In the genomic region with DNA sequence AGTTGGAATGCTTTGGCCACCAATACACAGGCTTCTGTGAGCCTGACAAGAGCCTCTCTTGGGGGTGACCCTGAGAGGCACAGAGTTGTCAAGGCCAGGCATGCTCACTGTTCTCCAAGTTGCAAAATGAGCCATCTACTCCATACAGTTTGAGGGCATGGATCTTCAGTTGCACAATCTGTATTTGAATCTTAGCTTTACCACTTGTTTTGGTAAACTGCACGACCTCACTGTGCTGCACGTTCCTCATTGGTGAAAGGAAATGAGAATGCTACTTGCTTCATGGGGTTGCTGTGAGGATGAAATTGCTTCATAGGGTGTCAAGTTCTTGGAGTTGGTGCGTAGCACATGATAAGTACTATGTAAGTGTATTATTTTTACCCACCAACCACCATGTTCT, we compare ENCODE assay signal across 22 cellular contexts. TPM values are rescaled to one million over a fixed set of nuclear protein-coding genes. Genes with fewer than 3 reads are reported as not detected.
A peak's percentile ranks its signal among the peaks of the same experiment; 100 is the strongest.
DNase-seq lines count a peak whose midpoint lies in the region; ATAC-seq and TF ChIP-seq lines count a peak whose summit lies in the region.
"Had no signal": no experiment of that assay in that cellular context is flagged by ENCODE, and none has a peak within 500 bp of the region (broad histone marks: within the 10 kb centered on the region; RNA-seq: fewer than 3 reads in every experiment).

No MANE protein-coding gene starts in this region.

- intact Hi-C loops in activated CD4-positive, alpha-beta T cell treated with anti-CD3 and anti-CD28 coated beads, Interleukin-2, amount 10 ng/mL, durations not matched to agents 24 days and 14 days (cut with micrococcal nuclease), result no loop called here

- DNase-seq in AML-193 (lab: John Stamatoyannopoulos, UW), result peak; percentile 91 to 96
- DNase-seq in MV-4-11 (lab: John Stamatoyannopoulos, UW), result peak; percentile 99
- DNase-seq in astrocyte of the spinal cord (ENCODE audit: low read depth, low spot score), result peak; percentile 6
- DNase-seq in left lobe of liver (ENCODE audit: low spot score), result no peak
- DNase-seq in activated CD4-positive, alpha-beta T cell treated with anti-CD3 and anti-CD28 coated beads, Interleukin-2, amount 10 ng/mL, durations not matched to agents 24 days and 14 days, result no peak
- DNase-seq in NCI-H446 treated with DMSO at 0.1 percent for 48 hours (lab: John Stamatoyannopoulos, UW), result no peak
- no peak for DNase-seq in NCI-H128 (lab: John Stamatoyannopoulos, UW; ENCODE audit: unreplicated experiment)
- DNase-seq: activated naive CD4-positive, alpha-beta T cell treated with anti-CD3 and anti-CD28 coated beads, Interleukin-2, amount 50 U/mL, for 16 hours; CD4-positive, CD25-positive, alpha-beta regulatory T cell; NCI-H1930; NCI-H510A treated with DMSO at 0.1 percent for 48 hours; PC-9; SK-N-SH; stimulated activated naive CD8-positive, alpha-beta T cell treated with anti-CD3 and anti-CD28 coated beads, Interleukin-15, Interleukin-2, amounts not matched to agents 100 U/mL and 50 U/mL, for 24 hours; upper lobe of left lung had no signal

- TF ChIP-seq CTCF in astrocyte of the spinal cord (IDR thresholded peaks at IDR 0.05; ENCODE audit: low read depth, low read length), result no peak

- H3K36me3 Mint-ChIP-seq in activated CD4-positive, alpha-beta T cell treated with anti-CD3 and anti-CD28 coated beads, Interleukin-2, amount 10 ng/mL, durations not matched to agents 24 days and 14 days (ENCODE audit: low read depth), result no peaks in the 10 kb centered on the region
- H3K36me3 Mint-ChIP-seq: CD4-positive, CD25-positive, alpha-beta regulatory T cell had no signal

- H3K4me3 Mint-ChIP-seq in activated CD4-positive, alpha-beta T cell treated with anti-CD3 and anti-CD28 coated beads, Interleukin-2, amount 10 ng/mL, durations not matched to agents 24 days and 14 days, result no peak overlapping the region
- H3K4me3 Mint-ChIP-seq: CD4-positive, CD25-positive, alpha-beta regulatory T cell; memory B cell; nephron had no signal

- no peaks in the 10 kb centered on the region for H3K9me3 Mint-ChIP-seq in activated CD4-positive, alpha-beta T cell treated with anti-CD3 and anti-CD28 coated beads, Interleukin-2, amount 10 ng/mL, durations not matched to agents 24 days and 14 days
- H3K9me3 Mint-ChIP-seq: CD4-positive, CD25-positive, alpha-beta regulatory T cell; memory B cell had no signal

- H3K27ac Mint-ChIP-seq in activated CD4-positive, alpha-beta T cell treated with anti-CD3 and anti-CD28 coated beads, Interleukin-2, amount 10 ng/mL, durations not matched to agents 24 days and 14 days, result no peak overlapping the region
- H3K27ac Mint-ChIP-seq: CD4-positive, CD25-positive, alpha-beta regulatory T cell; memory B cell had no signal

- ATAC-seq in left lobe of liver (peak; percentile 6), HG03108 (IDR thresholded peaks at IDR 0.05; ENCODE audit: unreplicated experiment) (no peak)
- ATAC-seq: stimulated activated naive CD8-positive, alpha-beta T cell treated with anti-CD3 and anti-CD28 coated beads, Interleukin-15, Interleukin-2, amounts not matched to agents 100 U/mL and 50 U/mL, for 24 hours had no signal

- peaks cover 34% of the 10 kb centered on the region for H3K27me3 Mint-ChIP-seq in activated CD4-positive, alpha-beta T cell treated with anti-CD3 and anti-CD28 coated beads, Interleukin-2, amount 10 ng/mL, durations not matched to agents 24 days and 14 days
- H3K27me3 Mint-ChIP-seq: memory B cell had no signal

- H3K4me3 ChIP-seq in astrocyte of the spinal cord (ENCODE audit: low read depth, low read length), result no peak overlapping the region
- H3K4me3 ChIP-seq: dorsolateral prefrontal cortex, hepatocyte, PC-9, upper lobe of left lung had no signal

- peaks cover 9% of the 10 kb centered on the region for H3K4me1 Mint-ChIP-seq in activated CD4-positive, alpha-beta T cell treated with anti-CD3 and anti-CD28 coated beads, Interleukin-2, amount 10 ng/mL, durations not matched to agents 24 days and 14 days

- in situ Hi-C loops in astrocyte of the spinal cord (cut with HindIII; ENCODE audit: low sequenced_read_pairs), result no loop called here

RNA-seq across cellular contexts. Expression of a gene that starts 12.0 kb away (rescaled TPM):
- total RNA-seq in left lobe of liver, result 188 TPM
- 0.26 and 0.73 TPM in 2 replicates for total RNA-seq in activated CD4-positive, alpha-beta T cell treated with anti-CD3 and anti-CD28 coated beads, Interleukin-2, amount 10 ng/mL, durations not matched to agents 24 days and 14 days
- total RNA-seq: CD4-positive, CD25-positive, alpha-beta regulatory T cell; M059J; PC-9 had no signal

RNA-seq across cellular contexts. Expression of a gene that starts 40.4 kb away (rescaled TPM):
- 29.7 TPM for total RNA-seq in left lobe of liver
- 0.19 and 0.43 TPM in 2 replicates for total RNA-seq in activated CD4-positive, alpha-beta T cell treated with anti-CD3 and anti-CD28 coated beads, Interleukin-2, amount 10 ng/mL, durations not matched to agents 24 days and 14 days
- total RNA-seq: CD4-positive, CD25-positive, alpha-beta regulatory T cell; M059J; PC-9; pulmonary artery endothelial cell had no signal

Comparison
In these comparisons a context has a peak if more than half of its experiments do, and no peak if none do; other contexts are left out.
1. DNase-seq: peak in AML-193 (2 of 2), MV-4-11 (single experiment) and astrocyte of the spinal cord (single experiment); none in left lobe of liver (single experiment), activated CD4-positive, alpha-beta T cell treated with anti-CD3 and anti-CD28 coated beads, Interleukin-2, amount 10 ng/mL, durations not matched to agents 24 days and 14 days (single experiment), NCI-H446 treated with DMSO at 0.1 percent for 48 hours (single experiment) and NCI-H128 (single experiment).
2. RNA of a gene that starts 12.0 kb away (total RNA-seq): 188 TPM in left lobe of liver (single experiment); 0.26 to 0.73 TPM in activated CD4-positive, alpha-beta T cell treated with anti-CD3 and anti-CD28 coated beads, Interleukin-2, amount 10 ng/mL, durations not matched to agents 24 days and 14 days; every median in the first group is over 100 times any median in the second.
3. RNA of a gene that starts 40.4 kb away (total RNA-seq): 29.7 TPM in left lobe of liver (single experiment); 0.19 to 0.43 TPM in activated CD4-positive, alpha-beta T cell treated with anti-CD3 and anti-CD28 coated beads, Interleukin-2, amount 10 ng/mL, durations not matched to agents 24 days and 14 days; every median in the first group is over 10 times any median in the second.